In the genomic region with DNA sequence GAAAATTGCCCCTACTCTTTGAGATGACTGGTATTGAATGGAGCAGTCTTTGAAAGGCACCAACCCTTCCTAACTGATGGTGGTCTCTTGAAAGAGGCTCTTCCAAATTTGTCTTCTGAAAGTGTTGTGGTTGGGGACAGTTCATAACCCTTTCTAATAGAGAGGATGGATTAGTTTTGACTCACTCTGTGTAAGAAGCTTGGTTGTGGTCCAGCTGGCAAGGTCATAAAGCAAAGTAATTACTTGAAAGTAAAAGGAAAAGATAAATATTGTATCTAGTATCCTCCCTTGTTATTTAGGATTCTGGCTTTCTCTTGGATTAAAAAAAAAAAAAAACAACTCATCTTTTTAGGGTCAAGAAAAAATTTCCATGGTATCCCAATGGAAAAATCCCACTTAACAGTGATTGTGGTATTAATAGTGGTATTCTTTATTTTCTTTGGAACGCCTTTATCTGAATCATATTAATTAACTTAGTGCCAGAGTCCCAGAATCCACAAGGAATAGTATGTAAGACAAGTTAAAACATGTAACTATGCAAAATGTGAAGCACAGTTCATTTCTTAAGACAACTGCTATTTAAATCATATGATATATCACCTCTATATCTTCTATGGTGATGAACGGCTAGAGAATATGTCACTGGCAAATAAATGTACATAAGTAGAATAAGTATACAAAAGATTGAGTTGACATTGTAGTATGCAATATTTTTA, we compare ENCODE assay signal across 21 cellular contexts.
DNase-seq lines count a peak whose midpoint lies in the region; ATAC-seq and TF ChIP-seq lines count a peak whose summit lies in the region.
"Had no signal": no experiment of that assay in that cellular context is flagged by ENCODE, and none has a peak within 500 bp of the region (broad histone marks: within the 10 kb centered on the region; RNA-seq: fewer than 3 reads in every experiment).

No MANE protein-coding gene starts in this region.

- no peak overlapping the region for H3K23ac ChIP-seq in mesenchymal stem cell (ENCODE audit: low read length in 2 of 2)

- H3K36me3 ChIP-seq in MG63 (no peaks in the 10 kb centered on the region), mesenchymal stem cell (ENCODE audit: control insufficient read depth in 1 of 2, insufficient read depth in 2 of 2, low read depth in 1 of 2, low read length in 2 of 2) (no peaks in the 10 kb centered on the region), neural progenitor cell (no peaks in the 10 kb centered on the region)
- H3K36me3 ChIP-seq: heart left ventricle, SJSA1, upper lobe of right lung had no signal

- no peak overlapping the region for H3K27ac Mint-ChIP-seq in neural progenitor cell
- H3K27ac Mint-ChIP-seq: activated naive CD4-positive, alpha-beta T cell treated with anti-CD3 and anti-CD28 coated beads, Interleukin-2, amount 50 U/mL, for 72 hours had no signal

- no peak overlapping the region for H2BK5ac ChIP-seq in mesenchymal stem cell (ENCODE audit: low read depth, low read length, poor library complexity, severe bottlenecking)

- H3F3A ChIP-seq in neural progenitor cell (ENCODE audit: low read depth) = no peaks in the 10 kb centered on the region

- H3K4me3 ChIP-seq in AG09309 (ENCODE audit: control insufficient read depth, low read depth, low read length) = no peak overlapping the region
- H3K4me3 ChIP-seq in MG63 = no peak overlapping the region
- H3K4me3 ChIP-seq in cardiac fibroblast (replicated peaks in 1 of 2; ENCODE audit: low read depth in 2 of 2, low read length in 2 of 2) = no peak overlapping the region
- H3K4me3 ChIP-seq in mesenchymal stem cell (ENCODE audit: insufficient read depth in 1 of 2, low read depth in 1 of 2, low read length in 2 of 2) = peak overlapping the region in 1 of 2 experiments; percentile 2
- no peak overlapping the region for H3K4me3 ChIP-seq in neural progenitor cell
- H3K4me3 ChIP-seq: heart left ventricle, SJSA1, upper lobe of right lung had no signal

- ATAC-seq in GM21723 (IDR thresholded peaks at IDR 0.05; ENCODE audit: unreplicated experiment) = no peak
- ATAC-seq in HG02588 (IDR thresholded peaks at IDR 0.05; ENCODE audit: unreplicated experiment) = no peak
- ATAC-seq: activated naive CD4-positive, alpha-beta T cell treated with anti-CD3 and anti-CD28 coated beads, Interleukin-2, amount 50 U/mL, for 72 hours; heart left ventricle; upper lobe of right lung had no signal

- no peak overlapping the region for H2AFZ ChIP-seq in mesenchymal stem cell (ENCODE audit: low read depth, low read length)
- H2AFZ ChIP-seq in neural progenitor cell (replicated peaks) = no peak overlapping the region

- H3K9me3 ChIP-seq in MG63 = no peaks in the 10 kb centered on the region
- H3K9me3 ChIP-seq in mesenchymal stem cell (ENCODE audit: control insufficient read depth, low read length) = no peaks in the 10 kb centered on the region
- H3K9me3 ChIP-seq in neural progenitor cell (ENCODE audit: low read depth) = no peaks in the 10 kb centered on the region
- H3K9me3 ChIP-seq: heart left ventricle, SJSA1, upper lobe of right lung had no signal

- no peak overlapping the region for H4K8ac ChIP-seq in mesenchymal stem cell (ENCODE audit: low read length)

- no peaks in the 10 kb centered on the region for H3K79me2 ChIP-seq in neural progenitor cell (ENCODE audit: low read depth)

- no peak overlapping the region for H2BK120ac ChIP-seq in mesenchymal stem cell (ENCODE audit: low read depth, low read length)

- no peaks in the 10 kb centered on the region for H3K4me1 Mint-ChIP-seq in neural progenitor cell

- no peaks in the 10 kb centered on the region for H3K9me3 Mint-ChIP-seq in neural progenitor cell
- H3K9me3 Mint-ChIP-seq: activated naive CD4-positive, alpha-beta T cell treated with anti-CD3 and anti-CD28 coated beads, Interleukin-2, amount 50 U/mL, for 72 hours had no signal

- no peaks in the 10 kb centered on the region for H4K20me1 ChIP-seq in neural progenitor cell (ENCODE audit: low read depth)

- no peak overlapping the region for H3K18ac ChIP-seq in mesenchymal stem cell (ENCODE audit: low read depth in 1 of 2, low read length in 2 of 2)

- H3K4me3 Mint-ChIP-seq in neural progenitor cell = no peak overlapping the region

- H3K9ac ChIP-seq in mesenchymal stem cell (ENCODE audit: low read length) (peak overlapping the region; percentile 3), neural progenitor cell (no peak overlapping the region)

- no peak overlapping the region for H2AK5ac ChIP-seq in mesenchymal stem cell (ENCODE audit: low read length, severe bottlenecking)

- no peaks in the 10 kb centered on the region for H3K36me3 Mint-ChIP-seq in neural progenitor cell
- H3K36me3 Mint-ChIP-seq: activated naive CD4-positive, alpha-beta T cell treated with anti-CD3 and anti-CD28 coated beads, Interleukin-2, amount 50 U/mL, for 72 hours had no signal

- no peak overlapping the region for H3K14ac ChIP-seq in mesenchymal stem cell (ENCODE audit: low read length in 2 of 2)

- DNase-seq in AG09309 (ENCODE audit: low read depth) (peak; percentile 10), MG63 (peak; percentile 31), cardiac fibroblast (ENCODE audit: low read depth in 2 of 2) (peak; percentile 44 to 58), mesenchymal stem cell (peak; percentile 30), HT-29 (ENCODE audit: low spot score) (no peak), neural progenitor cell (ENCODE audit: low spot score) (no peak)
- DNase-seq: activated CD4-positive, alpha-beta T cell treated with anti-CD3 and anti-CD28 coated beads for 48 hours; activated T-cell treated with anti-CD3 and anti-CD28 coated beads for 4 hours; cerebellar nuclear complex; COR-L47; GF-D8; heart left ventricle; kidney glomerular epithelial cell; NCI-H2171 treated with DMSO at 0.1 percent for 48 hours; stimulated activated naive CD4-positive, alpha-beta T cell; T-helper 9 cell; upper lobe of right lung had no signal

- no peak overlapping the region for H3K4ac ChIP-seq in mesenchymal stem cell (ENCODE audit: low read depth in 1 of 2, low read length in 2 of 2)

- H3K4me1 ChIP-seq in mesenchymal stem cell (ENCODE audit: control insufficient read depth, insufficient read depth, low read depth, low read length) (no peaks in the 10 kb centered on the region), neural progenitor cell (no peaks in the 10 kb centered on the region)
- H3K4me1 ChIP-seq: SJSA1, upper lobe of right lung had no signal

- no peaks in the 10 kb centered on the region for H3K27me3 Mint-ChIP-seq in neural progenitor cell (ENCODE audit: insufficient read depth, low read depth)

- WGBS in mesenchymal stem cell = no CpG with 5 or more reads among the region's 2 CpGs

- no peak overlapping the region for H2BK15ac ChIP-seq in mesenchymal stem cell (ENCODE audit: low read depth, poor library complexity, severe bottlenecking)

- no peak overlapping the region for H2BK12ac ChIP-seq in mesenchymal stem cell (ENCODE audit: low read length in 2 of 2)

- H3K79me1 ChIP-seq in mesenchymal stem cell (replicated peaks; ENCODE audit: low read length, poor library complexity, severe bottlenecking) = no peaks in the 10 kb centered on the region

- H4K91ac ChIP-seq in mesenchymal stem cell (ENCODE audit: low read length) = no peak overlapping the region

- H3K4me2 ChIP-seq in mesenchymal stem cell (ENCODE audit: low read length, poor library complexity, severe bottlenecking) (no peak overlapping the region), neural progenitor cell (no peak overlapping the region)

- no peak for TF ChIP-seq CTCF in AG09309 (IDR thresholded peaks at IDR 0.05; ENCODE audit: control insufficient read depth, insufficient read depth, low read depth, low read length, missing control alignments)
- no peak for TF ChIP-seq CTCF in cardiac fibroblast (IDR thresholded peaks at IDR 0.05; ENCODE audit: low read depth, low read length)
- no peak for TF ChIP-seq CTCF in neural progenitor cell (IDR thresholded peaks at IDR 0.05)

- H3K27me3 ChIP-seq in MG63 (no peaks in the 10 kb centered on the region), mesenchymal stem cell (ENCODE audit: control insufficient read depth in 1 of 2, insufficient read depth in 1 of 2, low read length in 2 of 2) (peaks cover 0 to 3% of the 10 kb centered on the region in 2 experiments), neural progenitor cell (no peaks in the 10 kb centered on the region)
- H3K27me3 ChIP-seq: heart left ventricle, SJSA1, upper lobe of right lung had no signal

- H3K27ac ChIP-seq in mesenchymal stem cell (ENCODE audit: low read length, poor library complexity, severe bottlenecking) (no peak overlapping the region), neural progenitor cell (no peak overlapping the region)
- H3K27ac ChIP-seq: heart left ventricle, SJSA1, upper lobe of right lung had no signal

Comparison
In these comparisons a context has a peak if more than half of its experiments do, and no peak if none do; other contexts are left out.
1. DNase-seq: peak in AG09309 (single experiment), MG63 (single experiment), cardiac fibroblast (2 of 2) and mesenchymal stem cell (single experiment); none in HT-29 (single experiment) and neural progenitor cell (single experiment).